Comparison of ENCODE assay signal across 14 cellular contexts in the genomic region with DNA sequence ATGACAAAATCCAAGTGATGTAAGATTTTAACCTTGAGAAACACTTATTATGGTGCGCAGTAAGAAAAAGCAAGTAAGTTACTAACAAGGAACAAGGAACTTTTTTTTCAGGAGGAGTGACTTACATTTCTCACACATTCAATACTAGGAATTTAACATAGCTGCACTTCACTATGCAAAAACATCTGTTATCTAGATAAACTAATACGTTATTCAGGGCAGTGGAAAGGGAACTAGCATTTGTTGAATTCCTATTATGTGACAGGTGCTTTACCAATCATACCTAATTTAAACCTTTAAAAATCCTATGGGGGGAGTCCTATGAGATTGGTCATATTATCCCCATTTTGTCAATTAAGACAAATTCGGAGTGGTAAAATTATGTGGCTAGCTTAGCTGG.
"Had no signal": no experiment of that assay in that cellular context is flagged by ENCODE, and none has a peak within 500 bp of the region (broad histone marks: within the 10 kb centered on the region; RNA-seq: fewer than 3 reads in every experiment).

No MANE protein-coding gene starts in this region.

- H3K9me3 ChIP-seq: adrenal gland, esophagus squamous epithelium, ovary, upper lobe of right lung had no signal

- H3K4me1 ChIP-seq: upper lobe of right lung had no signal

- DNase-seq: activated CD4-positive, alpha-beta T cell treated with anti-CD3 and anti-CD28 coated beads, Interleukin-2, amount 50 U/mL, for 48 hours; activated gamma-delta T cell treated with Interleukin-2 at 50 U/mL for 16 hours; adrenal gland; central memory CD4-positive, alpha-beta T cell; cortex of kidney; effector CD8-positive, alpha-beta T cell; esophagus squamous epithelium; islet precursor cell; naive B cell; ovary; SW 1271; T-helper 2 cell; upper lobe of right lung had no signal

- H3K36me3 ChIP-seq: adrenal gland, esophagus squamous epithelium, ovary, upper lobe of right lung had no signal

- H3K27ac ChIP-seq: esophagus squamous epithelium had no signal

- ATAC-seq: activated naive CD4-positive, alpha-beta T cell treated with anti-CD3 and anti-CD28 coated beads, Interleukin-2, amount 50 U/mL, for 72 hours had no signal

- H3K27me3 ChIP-seq: adrenal gland, esophagus squamous epithelium, ovary, upper lobe of right lung had no signal

- H3K4me3 ChIP-seq: esophagus squamous epithelium, ovary, upper lobe of right lung had no signal
